In genomic region chr1:1054971-1055370, GRCh38 we compare ENCODE assay signal across 27 cellular contexts. TPM values are rescaled to one million over a fixed set of nuclear protein-coding genes. Genes with fewer than 3 reads are reported as not detected.
"Had no signal": no experiment of that assay in that cellular context is flagged by ENCODE, and none has a peak within 500 bp of the region (broad histone marks: within the 10 kb centered on the region; RNA-seq: fewer than 3 reads in every experiment).

No MANE protein-coding gene starts in this region.

- H3K4me3 ChIP-seq: colonic mucosa, esophagus squamous epithelium, gastrocnemius medialis, heart right ventricle, left lung, lower lobe of right lung, mucosa of descending colon had no signal

- H3K27ac ChIP-seq: colonic mucosa, epithelial cell of prostate, esophagus squamous epithelium, gastrocnemius medialis, heart right ventricle, left lung, lower lobe of right lung had no signal

- H3K9me3 ChIP-seq: colonic mucosa, esophagus squamous epithelium, gastrocnemius medialis, heart right ventricle, left lung, lower lobe of right lung, mucosa of descending colon had no signal

- FAIRE-seq: endometrium, islet of Langerhans, keratinocyte had no signal

- ATAC-seq: effector memory CD8-positive, alpha-beta T cell; esophagus mucosa; gastrocnemius medialis; heart right ventricle; left cardiac atrium; left lung; left ventricle myocardium superior; lower lobe of right lung; mucosa of descending colon had no signal

- DNase-seq: colonic mucosa; cortex of kidney; effector CD8-positive, alpha-beta T cell; effector memory CD8-positive, alpha-beta T cell; endodermal cell; erythroblast; esophagus squamous epithelium; foreskin fibroblast; foreskin melanocyte; gastrocnemius medialis; glutamatergic neuron; heart right ventricle; hippocampal formation; left cardiac atrium; left lung; left ventricle myocardium superior; lower lobe of right lung; mesenchymal stem cell; mucosa of descending colon had no signal

- H3K36me3 ChIP-seq: colonic mucosa, gastrocnemius medialis had no signal

RNA-seq across cellular contexts. Expression of gene RNF223, which starts 19.1 kb away (rescaled TPM):
- total RNA-seq: endodermal cell, gastrocnemius medialis, glomerular endothelial cell, heart right ventricle, left cardiac atrium, left ventricle myocardium superior, lung microvascular endothelial cell, mesenteric fat pad had no signal
- polyA plus RNA-seq: heart right ventricle had no signal
